10 cellular contexts compared by ENCODE assay signal in genomic region chr9:41075671-41076070, GRCh38. TPM values are rescaled to one million over a fixed set of nuclear protein-coding genes. Genes with fewer than 3 reads are reported as not detected.
DNase-seq lines count a peak whose midpoint lies in the region; ATAC-seq, FAIRE-seq and TF ChIP-seq lines count a peak whose summit lies in the region.
"Not testable (repeated sequence)": the region's sequence is repeated elsewhere in the genome, so short reads cannot be mapped to it uniquely, and the experiment has no call there.
"Had no signal": no experiment of that assay in that cellular context is flagged by ENCODE, and none has a peak within 500 bp of the region (broad histone marks: within the 10 kb centered on the region; RNA-seq: fewer than 3 reads in every experiment).

No MANE protein-coding gene starts in this region.

- not testable (repeated sequence) for H3K56ac ChIP-seq in IMR-90 (ENCODE audit: extremely low read depth, insufficient read depth, low read length)

- H3K23ac ChIP-seq in IMR-90 (ENCODE audit: low read depth, low read length) = not testable (repeated sequence)

- dilution Hi-C loops in IMR-90 (cut with HindIII; ENCODE audit: low sequenced_read_pairs, unreplicated experiment); endothelial cell of umbilical vein (cut with MboI; ENCODE audit: extremely low pct_ligation_motif_present, low sequenced_read_pairs): not testable (repeated sequence)

- TF ChIP-seq EP300 in GM12878 (IDR thresholded peaks at IDR 0.05; ENCODE audit: borderline replicate concordance in 1 of 2, control insufficient read depth in 1 of 2, low read depth in 2 of 2, low read length in 2 of 2) = not testable (repeated sequence)

- BruUV-seq in IMR-90 (replicated peaks; lab: Mats Ljungman, UMichigan); GM12878 (replicated peaks; lab: Mats Ljungman, UMichigan); endothelial cell of umbilical vein (replicated peaks; lab: Mats Ljungman, UMichigan): not testable (repeated sequence)

- not testable (repeated sequence) for H3K27ac ChIP-seq in IMR-90 (ENCODE audit: insufficient read depth, low read length); GM12878 (ENCODE audit: control insufficient read depth, insufficient read depth)
- H3K27ac ChIP-seq in endothelial cell of umbilical vein (ENCODE audit: insufficient read depth, low read depth, low read length) = peak overlapping the region; percentile 74
- H3K27ac ChIP-seq in osteoblast (ENCODE audit: low read depth, low read length) = peak overlapping the region; percentile 61

- not testable (repeated sequence) for H2BK15ac ChIP-seq in IMR-90 (ENCODE audit: low read depth, low read length)

- not testable (repeated sequence) for H4K20me1 ChIP-seq in IMR-90 (ENCODE audit: insufficient read depth, low read length); GM12878 (ENCODE audit: control insufficient read depth, insufficient read depth); endothelial cell of umbilical vein (replicated peaks; ENCODE audit: control insufficient read depth, extremely low read depth, insufficient read depth, low read length); osteoblast (ENCODE audit: insufficient read depth, low read length)

- ATAC-seq in IMR-90 (ENCODE audit: low read depth); T-helper 17 cell: not testable (repeated sequence)
- peak; percentile 27 for ATAC-seq in GM12878

- peak overlapping the region; percentile 24; the same call in 1 of the 2 replicates for H3K4me2 ChIP-seq in IMR-90 (ENCODE audit: low read depth, low read length)
- not testable (repeated sequence) for H3K4me2 ChIP-seq in GM12878 (ENCODE audit: control insufficient read depth, insufficient read depth); endothelial cell of umbilical vein (ENCODE audit: insufficient read depth, low read length)
- H3K4me2 ChIP-seq in osteoblast (ENCODE audit: insufficient read depth, low read length) = peak overlapping the region; percentile 81

- TF ChIP-seq POLR2A in IMR-90 (IDR thresholded peaks at IDR 0.05; ENCODE audit: low read depth, low read length); GM12878 (IDR thresholded peaks at IDR 0.05; ENCODE audit: low read depth, low read length); endothelial cell of umbilical vein (IDR thresholded peaks at IDR 0.05; ENCODE audit: low read depth, low read length): not testable (repeated sequence)

- CTCF ChIA-PET in IMR-90 (lab: Yijun Ruan, JAX); GM12878 (lab: Yijun Ruan, JAX); endothelial cell of umbilical vein (lab: Charles Lee): not testable (repeated sequence)

- RAD21 ChIA-PET in GM12878 (lab: Charles Lee; ENCODE audit: unreplicated experiment) = not testable (repeated sequence)

- FAIRE-seq in GM12878 (lab: Jason Lieb, UNC); endothelial cell of umbilical vein (lab: Jason Lieb, UNC): not testable (repeated sequence)

- not testable (repeated sequence) for TF ChIP-seq RAD21 in IMR-90 (IDR thresholded peaks at IDR 0.05; ENCODE audit: low read length); GM12878 (IDR thresholded peaks at IDR 0.05; ENCODE audit: insufficient read depth, low read depth, low read length)

- peak; percentile 10 for DNase-seq in EH (ENCODE audit: low read depth)
- DNase-seq in IMR-90 = peak; percentile 21
- DNase-seq in T-helper 17 cell; GM12878 (ENCODE audit: low read depth, low spot score); endothelial cell of umbilical vein (ENCODE audit: low read depth, low spot score); osteoblast (ENCODE audit: insufficient read length, low spot score, missing footprints): not testable (repeated sequence)
- DNase-seq in foreskin fibroblast = peak; percentile 19 to 41

- no CpG with 5 or more reads among the region's 1 CpG for WGBS in IMR-90 (ENCODE audit: extremely low coverage in 2 of 2, insufficient read length in 1 of 2), 2 experiments
- 25% methylated on average over 1 of the region's 1 CpG for WGBS in GM12878 (ENCODE audit: insufficient coverage, insufficient replicate concordance, low lambda C conversion rate, missing lambda C conversion rate)

- not testable (repeated sequence) for H2AK5ac ChIP-seq in IMR-90 (ENCODE audit: low read depth, low read length)

- not testable (repeated sequence) for H3K9me3 ChIP-seq in IMR-90 (ENCODE audit: control insufficient read depth, insufficient read depth, low read length); T-helper 17 cell (ENCODE audit: control insufficient read depth, low read length, poor library complexity, severe bottlenecking); GM12878 (replicated peaks; ENCODE audit: control insufficient read depth, insufficient read depth, low read length); endothelial cell of umbilical vein (replicated peaks; ENCODE audit: control insufficient read depth, insufficient read depth, low read length); osteoblast (ENCODE audit: low read depth, low read length)

- not testable (repeated sequence) for H3K4ac ChIP-seq in IMR-90 (ENCODE audit: low read depth, low read length)

- H3K18ac ChIP-seq in IMR-90 (ENCODE audit: low read depth, low read length) = not testable (repeated sequence)

- not testable (repeated sequence) for H2BK20ac ChIP-seq in IMR-90 (ENCODE audit: low read depth, low read length)

- not testable (repeated sequence) for H4K8ac ChIP-seq in IMR-90 (ENCODE audit: low read depth in 2 of 2, low read length in 2 of 2)

- H4K91ac ChIP-seq in IMR-90 (ENCODE audit: insufficient read depth, low read depth, low read length) = not testable (repeated sequence)

- H3K4me3 Mint-ChIP-seq in T-helper 17 cell = peak overlapping the region; percentile 75

- H3K79me1 ChIP-seq in IMR-90 (ENCODE audit: low read depth in 1 of 2, low read length in 2 of 2) = not testable (repeated sequence)

- not testable (repeated sequence) for H3K4me1 ChIP-seq in IMR-90 (ENCODE audit: control insufficient read depth, insufficient read depth, low read length); GM12878 (ENCODE audit: control insufficient read depth, insufficient read depth, low read length); endothelial cell of umbilical vein (ENCODE audit: control insufficient read depth, extremely low read depth, insufficient read depth, low read length); osteoblast (ENCODE audit: insufficient read depth, low read length)

- H3K27ac Mint-ChIP-seq in T-helper 17 cell = not testable (repeated sequence)

- H3K27me3 ChIP-seq in IMR-90 (ENCODE audit: control insufficient read depth, insufficient read depth, low read length); GM12878 (replicated peaks in 1 of 2; ENCODE audit: control insufficient read depth in 2 of 2, insufficient read depth in 2 of 2, low read length in 1 of 2); endothelial cell of umbilical vein (ENCODE audit: control insufficient read depth in 2 of 2, insufficient read depth in 2 of 2, low read length in 2 of 2); osteoblast (ENCODE audit: insufficient read depth, low read length): not testable (repeated sequence)

- in situ Hi-C loops in IMR-90 (cut with MboI; ENCODE audit: low sequenced_read_pairs); GM12878 (cut with MboI): not testable (repeated sequence)

- H2BK5ac ChIP-seq in IMR-90 (ENCODE audit: low read depth, low read length, poor library complexity, severe bottlenecking) = peak overlapping the region; percentile 24

- H3K14ac ChIP-seq in IMR-90 (replicated peaks; ENCODE audit: low read depth, low read length) = not testable (repeated sequence)

- H3K79me2 ChIP-seq in GM12878 (ENCODE audit: control insufficient read depth, insufficient read depth, low read length); endothelial cell of umbilical vein (ENCODE audit: control insufficient read depth, insufficient read depth, low read length); osteoblast (ENCODE audit: insufficient read depth, low read length): not testable (repeated sequence)

- H3K36me3 ChIP-seq in IMR-90 (ENCODE audit: control insufficient read depth, insufficient read depth, low read length); GM12878 (ENCODE audit: control insufficient read depth in 2 of 2, insufficient read depth in 2 of 2, low read length in 1 of 2); endothelial cell of umbilical vein (ENCODE audit: control insufficient read depth in 2 of 2, extremely low read depth in 1 of 2, insufficient read depth in 2 of 2, low read length in 2 of 2); osteoblast (ENCODE audit: insufficient read depth, low read length): not testable (repeated sequence)

- not testable (repeated sequence) for H3K4me1 Mint-ChIP-seq in T-helper 17 cell

- H3K27me3 Mint-ChIP-seq in T-helper 17 cell = peaks cover 40% of the 10 kb centered on the region

- H2AK9ac ChIP-seq in IMR-90 (replicated peaks; ENCODE audit: low read depth, low read length, poor library complexity) = not testable (repeated sequence)

- H2AFZ ChIP-seq in IMR-90 (replicated peaks; ENCODE audit: low read length, poor library complexity); GM12878 (ENCODE audit: control insufficient read depth, low read depth, low read length); endothelial cell of umbilical vein (ENCODE audit: low read depth, low read length); osteoblast (ENCODE audit: low read length): not testable (repeated sequence)

- not testable (repeated sequence) for H3K9ac ChIP-seq in IMR-90 (ENCODE audit: low read depth, low read length); GM12878 (ENCODE audit: control insufficient read depth, insufficient read depth, low read length); endothelial cell of umbilical vein (replicated peaks; ENCODE audit: extremely low read depth, insufficient read depth, low read length)

- not testable (repeated sequence) for H2BK120ac ChIP-seq in IMR-90 (ENCODE audit: low read depth, low read length)

- POLR2A ChIA-PET in IMR-90 (lab: Charles Lee; ENCODE audit: unreplicated experiment); GM12878 (lab: Charles Lee); endothelial cell of umbilical vein (lab: Charles Lee): not testable (repeated sequence)

- SMC1A ChIA-PET in GM12878 (lab: Charles Lee; ENCODE audit: uncharacterized antibody, unreplicated experiment) = not testable (repeated sequence)

- not testable (repeated sequence) for H3K4me3 ChIP-seq in IMR-90 (ENCODE audit: insufficient read depth, low read depth, low read length); GM12878; endothelial cell of umbilical vein (replicated peaks in 1 of 3; ENCODE audit: insufficient read depth in 1 of 3, low read depth in 1 of 3, low read length in 3 of 3); foreskin fibroblast (ENCODE audit: low read depth in 1 of 2, low read length in 2 of 2); osteoblast (ENCODE audit: insufficient read depth, low read length)

- H3K36me3 Mint-ChIP-seq in T-helper 17 cell (ENCODE audit: low read depth) = not testable (repeated sequence)

- not testable (repeated sequence) for TF ChIP-seq CTCF in IMR-90 (conservative IDR thresholded peaks at IDR 0.05; ENCODE audit: low read depth, low read length); GM12878 (IDR thresholded peaks at IDR 0.05 in 2 of 3, conservative IDR thresholded peaks at IDR 0.05 in 1 of 3; ENCODE audit: control insufficient read depth in 2 of 3, extremely low read depth in 1 of 3, insufficient read depth in 1 of 3, low read depth in 3 of 3, low read length in 3 of 3); endothelial cell of umbilical vein (IDR thresholded peaks at IDR 0.05; ENCODE audit: extremely low read depth in 1 of 2, insufficient read depth in 1 of 2, low read depth in 1 of 2, low read length in 2 of 2); foreskin fibroblast (IDR thresholded peaks at IDR 0.05; ENCODE audit: low read depth, low read length); osteoblast (IDR thresholded peaks at IDR 0.05; ENCODE audit: extremely low read depth, low read depth, low read length)

- H4K5ac ChIP-seq in IMR-90 (ENCODE audit: low read depth, low read length) = not testable (repeated sequence)

- intact Hi-C loops in IMR-90 (cut with micrococcal nuclease); GM12878 (cut with micrococcal nuclease; ENCODE audit: unreplicated experiment); endothelial cell of umbilical vein (cut with micrococcal nuclease): not testable (repeated sequence)

- not testable (repeated sequence) for H3K9me1 ChIP-seq in IMR-90 (ENCODE audit: insufficient read depth, low read length); endothelial cell of umbilical vein (replicated peaks; ENCODE audit: control insufficient read depth, extremely low read depth, insufficient read depth, low read length)

RNA-seq across cellular contexts. Expression of gene FOXD4L6, which starts 52.8 kb away (rescaled TPM):
- not detected in 2 replicates for total RNA-seq in IMR-90 (2012; rRNA removed)
- polyA plus RNA-seq in IMR-90 (2012; rRNA removed) = not detected in 2 replicates
- not detected in 2 replicates for polyA plus RNA-seq in IMR-90 (2012; cell fraction: cytosol; rRNA removed)
- 0.12 TPM in 1 of 2 replicates, not detected in the other for polyA plus RNA-seq in IMR-90 (2012; cell fraction: nucleus; rRNA removed; ENCODE audit: low replicate concordance)
- total RNA-seq in T-helper 17 cell = not detected
- total RNA-seq in GM12878 (2013; cell fraction: nucleolus; rRNA removed) = 0.44 TPM in 1 of 2 replicates, not detected in the other
- total RNA-seq in GM12878 (2014; rRNA removed) = not detected in 2 replicates
- not detected in 2 replicates for total RNA-seq in GM12878 (2014; rRNA removed; fragmentation: Illumina TruSeq; extraction: Trizol)
- not detected in 2 replicates for total RNA-seq in GM12878 (2021)
- not detected for polyA plus RNA-seq in GM12878 (2011; ENCODE audit: low read depth)
- polyA plus RNA-seq in GM12878 (2011; rRNA removed) = 0.06 TPM in 1 of 2 replicates, not detected in the other
- 0.07 TPM in 1 of 2 replicates, not detected in the other for polyA plus RNA-seq in GM12878 (2011; cell fraction: cytosol; rRNA removed)
- 0.33 and 0.63 TPM in 2 replicates for polyA plus RNA-seq in GM12878 (2011; cell fraction: nucleus; rRNA removed)
- not detected in 2 replicates for polyA plus RNA-seq in GM12878 (2012)
- polyA plus RNA-seq in GM12878 (2014; fragmentation: Illumina TruSeq; extraction: Trizol) = not detected in 2 replicates
- not detected for polyA plus RNA-seq in GM12878 (2014; fragmentation: Nextera tagmentation; extraction: Ambion mirVana)
- polyA plus RNA-seq in GM12878 (2014; rRNA removed) = 0.04 TPM in 1 of 2 replicates, not detected in the other
- not detected for polyA plus RNA-seq in GM12878 (2016; fragmentation: Nextera tagmentation; extraction: Ambion mirVana)
- 0.26 TPM in 1 of 2 replicates, not detected in the other for polyA minus RNA-seq in GM12878 (2011; rRNA and poly(A)+ RNA removed)
- polyA minus RNA-seq in GM12878 (2011; cell fraction: cytosol; rRNA and poly(A)+ RNA removed) = not detected in 2 replicates
- 1.1 and 2.1 TPM in 2 replicates for polyA minus RNA-seq in GM12878 (2011; cell fraction: nucleus; rRNA and poly(A)+ RNA removed)
- 0.35 TPM in 1 of 2 replicates, not detected in the other for total RNA-seq in endothelial cell of umbilical vein
- 0.05 TPM in 1 of 2 replicates, not detected in the other for polyA plus RNA-seq in endothelial cell of umbilical vein
- not detected in 2 replicates for polyA plus RNA-seq in endothelial cell of umbilical vein (2011; cell fraction: cytosol; rRNA removed)
- polyA plus RNA-seq in endothelial cell of umbilical vein (2011; cell fraction: nucleus; rRNA removed) = 0.14 and 0.15 TPM in 2 replicates
- polyA plus RNA-seq in endothelial cell of umbilical vein (2012) = not detected in 2 replicates
- polyA minus RNA-seq in endothelial cell of umbilical vein = not detected in 2 replicates
- polyA minus RNA-seq in endothelial cell of umbilical vein (2011; cell fraction: cytosol; rRNA and poly(A)+ RNA removed) = not detected
- not detected in 2 replicates for polyA minus RNA-seq in endothelial cell of umbilical vein (2011; cell fraction: nucleus; rRNA and poly(A)+ RNA removed)
- total RNA-seq in osteoblast = under 0.01 TPM in 1 of 2 replicates, not detected in the other
- total RNA-seq: CD4-positive, alpha-beta T cell; Peyer's patch; Right ventricle myocardium superior had no signal
